Comparison of ENCODE assay signal across 9 cellular contexts in the genomic region with DNA sequence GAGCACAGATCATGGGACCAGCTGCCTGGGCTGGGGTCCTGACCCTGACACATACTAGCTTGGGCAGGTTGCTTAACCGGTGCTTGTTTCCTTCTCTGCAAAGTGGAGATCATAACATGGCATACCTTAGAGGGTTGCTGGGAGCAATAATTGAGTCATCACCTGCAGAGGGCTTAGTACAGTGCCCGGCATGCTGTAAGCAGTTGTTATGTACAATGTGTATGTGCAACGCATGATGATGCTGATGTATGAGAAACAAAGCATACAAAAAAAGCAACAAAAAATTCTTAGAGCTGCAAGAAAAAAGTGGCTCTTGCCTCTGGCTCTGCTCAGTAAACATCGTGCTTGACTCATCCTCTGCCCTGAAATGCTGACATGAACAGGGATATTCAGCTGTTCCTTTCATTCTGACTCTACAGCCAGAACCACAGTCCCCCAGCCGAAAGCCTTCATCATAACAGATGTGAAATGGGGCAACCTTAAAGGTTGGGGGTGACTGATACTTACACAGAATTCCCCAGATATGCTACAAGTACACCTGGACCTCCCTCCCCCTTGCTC.
DNase-seq lines count a peak whose midpoint lies in the region; ATAC-seq lines count a peak whose summit lies in the region.
"Had no signal": no experiment of that assay in that cellular context is flagged by ENCODE, and none has a peak within 500 bp of the region (broad histone marks: within the 10 kb centered on the region; RNA-seq: fewer than 3 reads in every experiment).

No MANE protein-coding gene starts in this region.

- H2BK120ac ChIP-seq in trophoblast cell (ENCODE audit: insufficient read depth, low read length, poor library complexity) = no peak overlapping the region

- no peak overlapping the region for H4K8ac ChIP-seq in trophoblast cell (ENCODE audit: low read depth, low read length)

- no peaks in the 10 kb centered on the region for H3K9me3 Mint-ChIP-seq in activated CD4-positive, alpha-beta memory T cell treated with anti-CD3 and anti-CD28 coated beads, Interleukin-2, amount 10 ng/mL, durations not matched to agents 7 days and 5 days
- H3K9me3 Mint-ChIP-seq: naive B cell had no signal

- H3K27me3 Mint-ChIP-seq in activated CD4-positive, alpha-beta memory T cell treated with anti-CD3 and anti-CD28 coated beads, Interleukin-2, amount 10 ng/mL, durations not matched to agents 7 days and 5 days = no peaks in the 10 kb centered on the region

- no peak overlapping the region for H3K4me3 Mint-ChIP-seq in activated CD4-positive, alpha-beta memory T cell treated with anti-CD3 and anti-CD28 coated beads, Interleukin-2, amount 10 ng/mL, durations not matched to agents 7 days and 5 days
- H3K4me3 Mint-ChIP-seq: naive B cell had no signal

- peak; percentile 65 for DNase-seq in activated CD4-positive, alpha-beta memory T cell treated with anti-CD3 and anti-CD28 coated beads, Interleukin-2, amount 10 ng/mL, durations not matched to agents 7 days and 5 days
- peak; percentile 89 to 96 for DNase-seq in trophoblast cell
- no peak for DNase-seq in NCI-H128 (lab: John Stamatoyannopoulos, UW; ENCODE audit: unreplicated experiment)
- DNase-seq in retina = no peak
- DNase-seq in cardiac septum (ENCODE audit: low spot score) = no peak
- DNase-seq in dermis blood vessel endothelial cell = no peak
- DNase-seq: naive B cell had no signal

- H2AFZ ChIP-seq in trophoblast cell (ENCODE audit: insufficient read depth, low read length, poor library complexity) = no peak overlapping the region

- H2AK5ac ChIP-seq in trophoblast cell (ENCODE audit: low read length) = no peak overlapping the region

- no CpG with 5 or more reads among the region's 5 CpGs for WGBS in trophoblast cell (ENCODE audit: extremely low coverage, insufficient coverage, insufficient read length)

- CTCF ChIA-PET in activated CD4-positive, alpha-beta memory T cell treated with anti-CD3 and anti-CD28 coated beads, Interleukin-2, amount 10 ng/mL, durations not matched to agents 7 days and 5 days (lab: Charles Lee) = interaction anchor here (0.6 to 5.2 kb wide), 9 partner anchors 86 to 1493 kb away, joined by 3 to 36 read pairs (median 7); no protein-coding TSS in a partner anchor

- H3K79me1 ChIP-seq in trophoblast cell (ENCODE audit: low read length) = no peaks in the 10 kb centered on the region

- no peak overlapping the region for H2BK12ac ChIP-seq in trophoblast cell (ENCODE audit: low read length)

- H3K9me3 ChIP-seq in trophoblast cell (ENCODE audit: insufficient read depth, low read depth, low read length) = no peaks in the 10 kb centered on the region

- H3K36me3 Mint-ChIP-seq in activated CD4-positive, alpha-beta memory T cell treated with anti-CD3 and anti-CD28 coated beads, Interleukin-2, amount 10 ng/mL, durations not matched to agents 7 days and 5 days (ENCODE audit: low read depth) = no peaks in the 10 kb centered on the region
- H3K36me3 Mint-ChIP-seq: naive B cell had no signal

- POLR2A ChIA-PET in activated CD4-positive, alpha-beta memory T cell treated with anti-CD3 and anti-CD28 coated beads, Interleukin-2, amount 10 ng/mL, durations not matched to agents 7 days and 5 days (lab: Charles Lee) = interaction anchor here (0.8 to 2.5 kb wide), 8 partner anchors 88 to 490 kb away, joined by 3 to 9 read pairs (median 4); no protein-coding TSS in a partner anchor

- H4K12ac ChIP-seq in trophoblast cell (ENCODE audit: low read depth, low read length) = no peak overlapping the region

- H3K27ac ChIP-seq in trophoblast cell (ENCODE audit: low read depth, low read length) = no peak overlapping the region

- peaks cover 0 to 2% of the 10 kb centered on the region in 2 experiments for H3K4me1 ChIP-seq in trophoblast cell (ENCODE audit: control insufficient read depth in 1 of 2, insufficient read depth in 2 of 2, low read length in 2 of 2)

- no peak overlapping the region for H3K4ac ChIP-seq in trophoblast cell (ENCODE audit: low read depth, low read length)

- no peak overlapping the region for H3K23ac ChIP-seq in trophoblast cell (ENCODE audit: low read length)

- H3K4me2 ChIP-seq in trophoblast cell (ENCODE audit: low read length) = no peak overlapping the region

- H3K9ac ChIP-seq in trophoblast cell (ENCODE audit: low read length) = no peak overlapping the region

- no peaks in the 10 kb centered on the region for H3K36me3 ChIP-seq in trophoblast cell (ENCODE audit: control insufficient read depth in 1 of 2, insufficient read depth in 2 of 2, low read length in 2 of 2)

- peak overlapping the region; percentile 80 for H3K27ac Mint-ChIP-seq in activated CD4-positive, alpha-beta memory T cell treated with anti-CD3 and anti-CD28 coated beads, Interleukin-2, amount 10 ng/mL, durations not matched to agents 7 days and 5 days
- H3K27ac Mint-ChIP-seq: naive B cell had no signal

- H3K18ac ChIP-seq in trophoblast cell (ENCODE audit: low read length) = no peak overlapping the region

- H3K4me1 Mint-ChIP-seq in activated CD4-positive, alpha-beta memory T cell treated with anti-CD3 and anti-CD28 coated beads, Interleukin-2, amount 10 ng/mL, durations not matched to agents 7 days and 5 days = peaks cover 56% of the 10 kb centered on the region

- H2BK5ac ChIP-seq in trophoblast cell (ENCODE audit: low read depth, low read length, poor library complexity) = no peak overlapping the region

- H3K27me3 ChIP-seq in trophoblast cell (ENCODE audit: insufficient read depth, low read length) = no peaks in the 10 kb centered on the region

- H3K4me3 ChIP-seq in trophoblast cell (ENCODE audit: low read depth, low read length) = no peak overlapping the region

- ATAC-seq in GM18517 (IDR thresholded peaks at IDR 0.05; ENCODE audit: unreplicated experiment) (peak; percentile 69), HG02623 (IDR thresholded peaks at IDR 0.05; ENCODE audit: unreplicated experiment) (peak; percentile 52)

- H4K91ac ChIP-seq in trophoblast cell (ENCODE audit: low read depth, low read length) = no peak overlapping the region

- no peaks in the 10 kb centered on the region for H3K79me2 ChIP-seq in trophoblast cell (ENCODE audit: control insufficient read depth, insufficient read depth, low read length, poor library complexity)

- no peak overlapping the region for H3K14ac ChIP-seq in trophoblast cell (ENCODE audit: low read length)

- intact Hi-C loops in cardiac septum (cut with DNase I) = loop anchor here (5.0 kb wide), 2 partner anchors 547 to 1267 kb away; a partner anchor contains a TSS

Comparison
In these comparisons a context has a peak if more than half of its experiments do, and no peak if none do; other contexts are left out.
1. DNase-seq: peak in activated CD4-positive, alpha-beta memory T cell treated with anti-CD3 and anti-CD28 coated beads, Interleukin-2, amount 10 ng/mL, durations not matched to agents 7 days and 5 days (single experiment) and trophoblast cell (2 of 2); none in NCI-H128 (single experiment), retina (single experiment), cardiac septum (single experiment) and dermis blood vessel endothelial cell (single experiment).